In genomic region chr5:172999974-173000373, GRCh38 we compare ENCODE assay signal across 2 cellular contexts.
TF ChIP-seq lines count a peak whose summit lies in the region.

No MANE protein-coding gene starts in this region.

TF ChIP-seq in liver, 16 proteins besides CTCF, POLR2A, EP300 and RAD21:
- TF ChIP-seq HNF4A (conservative IDR thresholded peaks at IDR 0.05) (peak; percentile 32 to 48), HNF4G (IDR thresholded peaks at IDR 0.05) (peak; percentile 21), ATF3 (IDR thresholded peaks at IDR 0.05) (no peak), YY1 (IDR thresholded peaks at IDR 0.05) (peak; percentile 38), EGR1 (IDR thresholded peaks at IDR 0.05; ENCODE audit: low read depth in 2 of 2) (no peak)

TF ChIP-seq in HepG2, 621 proteins besides CTCF, POLR2A, EP300 and RAD21:
- TF ChIP-seq MED13 (CRISPR knock-in tag; IDR thresholded peaks at IDR 0.05) (no peak), CBX2 (IDR thresholded peaks at IDR 0.05; ENCODE audit: low read depth, low read length) (no peak), CBX2 (CRISPR knock-in tag; IDR thresholded peaks at IDR 0.05; ENCODE audit: low read depth) (no peak), ZKSCAN5 (CRISPR knock-in tag; IDR thresholded peaks at IDR 0.05) (no peak), ZNF160 (CRISPR knock-in tag; IDR thresholded peaks at IDR 0.05) (no peak), ATF3 (CRISPR knock-in tag; IDR thresholded peaks at IDR 0.05) (no peak)
